ENCODE assay signal across 1 cellular context in the genomic region with DNA sequence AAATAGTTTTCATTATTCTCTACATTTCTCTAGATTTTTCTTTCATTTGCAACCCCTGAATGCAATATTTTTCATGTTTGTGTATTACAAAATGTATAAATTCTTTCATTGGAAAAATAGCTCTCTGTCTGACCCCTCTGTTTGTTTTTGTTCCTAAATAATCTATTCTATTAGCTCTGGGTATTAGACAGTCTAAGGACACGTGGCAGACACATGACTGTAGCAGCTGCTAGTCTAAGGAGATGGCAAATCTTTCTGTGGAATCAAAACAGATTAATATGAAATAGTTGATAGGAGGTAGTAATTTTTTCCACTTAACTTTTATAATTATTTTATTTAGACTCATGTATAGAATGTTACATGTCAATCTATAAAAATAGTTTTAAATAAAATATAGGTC.
TF ChIP-seq lines count a peak whose summit lies in the region.

No MANE protein-coding gene starts in this region.

TF ChIP-seq in K562, 482 proteins besides CTCF, POLR2A, EP300 and RAD21:
- TF ChIP-seq SMARCA4 (IDR thresholded peaks at IDR 0.05): no peak
- TF ChIP-seq, protein P1, sequence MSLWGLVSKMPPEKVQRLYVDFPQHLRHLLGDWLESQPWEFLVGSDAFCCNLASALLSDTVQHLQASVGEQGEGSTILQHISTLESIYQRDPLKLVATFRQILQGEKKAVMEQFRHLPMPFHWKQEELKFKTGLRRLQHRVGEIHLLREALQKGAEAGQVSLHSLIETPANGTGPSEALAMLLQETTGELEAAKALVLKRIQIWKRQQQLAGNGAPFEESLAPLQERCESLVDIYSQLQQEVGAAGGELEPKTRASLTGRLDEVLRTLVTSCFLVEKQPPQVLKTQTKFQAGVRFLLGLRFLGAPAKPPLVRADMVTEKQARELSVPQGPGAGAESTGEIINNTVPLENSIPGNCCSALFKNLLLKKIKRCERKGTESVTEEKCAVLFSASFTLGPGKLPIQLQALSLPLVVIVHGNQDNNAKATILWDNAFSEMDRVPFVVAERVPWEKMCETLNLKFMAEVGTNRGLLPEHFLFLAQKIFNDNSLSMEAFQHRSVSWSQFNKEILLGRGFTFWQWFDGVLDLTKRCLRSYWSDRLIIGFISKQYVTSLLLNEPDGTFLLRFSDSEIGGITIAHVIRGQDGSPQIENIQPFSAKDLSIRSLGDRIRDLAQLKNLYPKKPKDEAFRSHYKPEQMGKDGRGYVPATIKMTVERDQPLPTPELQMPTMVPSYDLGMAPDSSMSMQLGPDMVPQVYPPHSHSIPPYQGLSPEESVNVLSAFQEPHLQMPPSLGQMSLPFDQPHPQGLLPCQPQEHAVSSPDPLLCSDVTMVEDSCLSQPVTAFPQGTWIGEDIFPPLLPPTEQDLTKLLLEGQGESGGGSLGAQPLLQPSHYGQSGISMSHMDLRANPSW (CRISPR knock-in tag; IDR thresholded peaks at IDR 0.05): no peak
